Comparison of ENCODE assay signal across 23 cellular contexts in genomic region chr5:52896524-52897237, GRCh38.
A peak's percentile ranks its signal among the peaks of the same experiment; 100 is the strongest.
DNase-seq lines count a peak whose midpoint lies in the region; ATAC-seq, FAIRE-seq and TF ChIP-seq lines count a peak whose summit lies in the region.
"Had no signal": no experiment of that assay in that cellular context is flagged by ENCODE, and none has a peak within 500 bp of the region (broad histone marks: within the 10 kb centered on the region; RNA-seq: fewer than 3 reads in every experiment).

No MANE protein-coding gene starts in this region.

- TF ChIP-seq CTCF in liver (IDR thresholded peaks at IDR 0.05; ENCODE audit: low read depth, low read length, missing input control) (no peak), HepG2 (CRISPR knock-in tag; IDR thresholded peaks at IDR 0.05) (no peak), cardiac fibroblast (IDR thresholded peaks at IDR 0.05; ENCODE audit: low read depth, low read length) (no peak), MCF 10A (IDR thresholded peaks at IDR 0.05; ENCODE audit: unreplicated experiment) (no peak), pancreas (IDR thresholded peaks at IDR 0.05) (no peak)

- WGBS in liver, result 72% methylated on average over 2 of the region's 2 CpGs
- 100% methylated on average over 2 of the region's 2 CpGs for WGBS in HepG2 (ENCODE audit: low lambda C conversion rate)
- 50 to 51% methylated on average over 2 of the region's 2 CpGs for WGBS in pancreas, 2 donors

- H3K27me3 Mint-ChIP-seq in MCF 10A (ENCODE audit: insufficient read depth, unreplicated experiment), result no peaks in the 10 kb centered on the region
- peaks cover 4% of the 10 kb centered on the region for H3K27me3 Mint-ChIP-seq in activated naive CD4-positive, alpha-beta T cell treated with anti-CD3 and anti-CD28 coated beads, Interleukin-2, amount 10 ng/mL, durations not matched to agents 7 days and 5 days
- H3K27me3 Mint-ChIP-seq: type B pancreatic cell had no signal

- intact Hi-C loops in HepG2 (cut with micrococcal nuclease; ENCODE audit: unreplicated experiment) (no loop called here), MCF 10A (cut with micrococcal nuclease) (no loop called here), pancreas (cut with DNase I) (no loop called here)

- no peak overlapping the region for H2AFZ ChIP-seq in HepG2 (ENCODE audit: low read length)

- no peaks in the 10 kb centered on the region for H3K79me2 ChIP-seq in HepG2 (ENCODE audit: insufficient read depth, low read length)

- no peaks in the 10 kb centered on the region for H3K4me1 Mint-ChIP-seq in MCF 10A (ENCODE audit: insufficient read depth, unreplicated experiment)
- H3K4me1 Mint-ChIP-seq in activated naive CD4-positive, alpha-beta T cell treated with anti-CD3 and anti-CD28 coated beads, Interleukin-2, amount 10 ng/mL, durations not matched to agents 7 days and 5 days, result no peaks in the 10 kb centered on the region

- H3K27ac ChIP-seq in liver (ENCODE audit: low read depth in 1 of 2, low read length in 2 of 2) (no peak overlapping the region), HepG2 (ENCODE audit: extremely low read length, insufficient read depth, low read length) (no peak overlapping the region), pancreas (no peak overlapping the region)
- H3K27ac ChIP-seq: breast epithelium, foreskin keratinocyte had no signal

- no peak for FAIRE-seq in HepG2 (lab: Jason Lieb, UNC)
- FAIRE-seq in pancreas (lab: Jason Lieb, UNC), result no peak
- FAIRE-seq: A204.1 had no signal

- BruUV-seq in HepG2 (replicated peaks; lab: Mats Ljungman, UMichigan) (no TSS peak), MCF 10A (replicated peaks; lab: Mats Ljungman, UMichigan) (no TSS peak)

- in situ Hi-C loops in HepG2 (cut with HindIII; ENCODE audit: extremely low pct_ligation_motif_present, low pct_unique_long_range_greater_than_20kb), result no loop called here

- H4K20me1 ChIP-seq in HepG2 (ENCODE audit: insufficient read depth, low read length), result no peaks in the 10 kb centered on the region

- H3K9me3 ChIP-seq in liver (ENCODE audit: control insufficient read depth in 4 of 4, low read length in 3 of 4), result peaks cover 0 to 2% (median 0%) of the 10 kb centered on the region in 4 donors
- H3K9me3 ChIP-seq in HepG2 (ENCODE audit: low read length), result no peaks in the 10 kb centered on the region
- no peaks in the 10 kb centered on the region for H3K9me3 ChIP-seq in pancreas
- H3K9me3 ChIP-seq: breast epithelium, left lung had no signal

- H3K36me3 Mint-ChIP-seq in MCF 10A (ENCODE audit: insufficient read depth, unreplicated experiment), result no peaks in the 10 kb centered on the region
- no peaks in the 10 kb centered on the region for H3K36me3 Mint-ChIP-seq in activated naive CD4-positive, alpha-beta T cell treated with anti-CD3 and anti-CD28 coated beads, Interleukin-2, amount 10 ng/mL, durations not matched to agents 7 days and 5 days
- H3K36me3 Mint-ChIP-seq: type B pancreatic cell had no signal

- no peak for ATAC-seq in HepG2
- no peak for ATAC-seq in GM21447 (IDR thresholded peaks at IDR 0.05; ENCODE audit: unreplicated experiment)
- no peak for ATAC-seq in pancreas
- ATAC-seq: foreskin keratinocyte, HCT116, Panc1 had no signal

- H3K4me3 Mint-ChIP-seq in MCF 10A (ENCODE audit: unreplicated experiment), result no peak overlapping the region
- H3K4me3 Mint-ChIP-seq in activated naive CD4-positive, alpha-beta T cell treated with anti-CD3 and anti-CD28 coated beads, Interleukin-2, amount 10 ng/mL, durations not matched to agents 7 days and 5 days, result no peak overlapping the region
- H3K4me3 Mint-ChIP-seq: type B pancreatic cell had no signal

- TF ChIP-seq RAD21 in liver (IDR thresholded peaks at IDR 0.05), result no peak
- no peak for TF ChIP-seq RAD21 in HepG2 (CRISPR knock-in tag; IDR thresholded peaks at IDR 0.05)

- POLR2A ChIA-PET in HepG2 (lab: Yijun Ruan, JAX) (no interaction called here), MCF 10A (lab: Yijun Ruan, JAX) (interaction anchor here (1.0 kb wide), 1 partner anchor 97 kb away, joined by 3 read pairs; no protein-coding TSS in a partner anchor)

- H3K9ac ChIP-seq in liver (ENCODE audit: low read depth in 1 of 2, low read length in 2 of 2) (no peak overlapping the region), HepG2 (ENCODE audit: insufficient read depth, low read depth, low read length) (no peak overlapping the region)

- H3K4me3 ChIP-seq in liver (ENCODE audit: low read depth in 1 of 3, low read length in 3 of 3), result no peak overlapping the region
- H3K4me3 ChIP-seq in HepG2 (replicated peaks in 1 of 3; ENCODE audit: insufficient read depth in 1 of 3, low read depth in 2 of 3, low read length in 3 of 3), result no peak overlapping the region
- H3K4me3 ChIP-seq in cardiac fibroblast (replicated peaks in 1 of 2; ENCODE audit: low read depth in 2 of 2, low read length in 2 of 2), result no peak overlapping the region
- no peak overlapping the region for H3K4me3 ChIP-seq in pancreas
- H3K4me3 ChIP-seq: breast epithelium, left lung had no signal

- CTCF ChIA-PET in HepG2 (lab: Yijun Ruan, JAX; ENCODE audit: low intra/inter-chr PET ratio, low total read pairs), result no interaction called here
- CTCF ChIA-PET in MCF 10A (lab: Yijun Ruan, JAX), result interaction anchor here (0.6 kb wide), 1 partner anchor 29 kb away, joined by 4 read pairs; no protein-coding TSS in a partner anchor
- CTCF ChIA-PET in activated naive CD4-positive, alpha-beta T cell treated with anti-CD3 and anti-CD28 coated beads, Interleukin-2, amount 10 ng/mL, durations not matched to agents 7 days and 5 days (lab: Charles Lee), result no interaction called here

- DNase-seq in HepG2 (ENCODE audit: low spot score), result no peak
- DNase-seq in cardiac fibroblast (ENCODE audit: low read depth in 2 of 2), result peak; percentile 53 to 73
- DNase-seq in myocyte (ENCODE audit: low read depth), result peak; percentile 70
- no peak for DNase-seq in MCF 10A (ENCODE audit: unreplicated experiment)
- no peak for DNase-seq in pancreas
- DNase-seq in activated naive CD4-positive, alpha-beta T cell treated with anti-CD3 and anti-CD28 coated beads, Interleukin-2, amount 10 ng/mL, durations not matched to agents 7 days and 5 days, result no peak
- DNase-seq: activated gamma-delta T cell treated with Interleukin-2 at 50 U/mL for 16 hours; effector memory CD4-positive, alpha-beta T cell; foreskin keratinocyte; Karpas-422; left lung; NCI-H1417; NCI-H2171; NCI-H774; nucleus accumbens; stimulated activated CD4-positive, alpha-beta T cell treated with anti-CD3 and anti-CD28 coated beads, Interleukin-4, amount 100 ng/mL, for 4 hours had no signal

- H3K36me3 ChIP-seq in liver (ENCODE audit: control insufficient read depth in 4 of 4, insufficient read depth in 3 of 4, low read depth in 1 of 4, low read length in 3 of 4) (peaks cover 4 to 31% (median 20%) of the 10 kb centered on the region in 4 donors), HepG2 (replicated peaks in 1 of 2; ENCODE audit: control insufficient read depth in 1 of 2, insufficient read depth in 2 of 2, low read length in 2 of 2) (peaks cover 0 to 9% of the 10 kb centered on the region in 2 experiments; a peak in 3 of 5 replicates), pancreas (no peaks in the 10 kb centered on the region)
- H3K36me3 ChIP-seq: breast epithelium had no signal

- H3K4me1 ChIP-seq in liver (ENCODE audit: control insufficient read depth in 4 of 4, insufficient read depth in 4 of 4, low read length in 3 of 4) (peaks cover 3 to 10% (median 6%) of the 10 kb centered on the region in 4 donors), HepG2 (ENCODE audit: insufficient read depth, low read length) (peaks cover 14% of the 10 kb centered on the region), pancreas (peaks cover 9 to 26% (median 11%) of the 10 kb centered on the region in 3 donors)
- H3K4me1 ChIP-seq: breast epithelium had no signal

- no peak overlapping the region for H3K4me2 ChIP-seq in HepG2 (ENCODE audit: low read depth, low read length)

- no peak for TF ChIP-seq POLR2A in HepG2 (IDR thresholded peaks at IDR 0.05; ENCODE audit: insufficient read depth in 1 of 2, low read depth in 2 of 2, low read length in 2 of 2)

- no peak overlapping the region for H3K27ac Mint-ChIP-seq in MCF 10A (ENCODE audit: low read depth, unreplicated experiment)
- H3K27ac Mint-ChIP-seq in activated naive CD4-positive, alpha-beta T cell treated with anti-CD3 and anti-CD28 coated beads, Interleukin-2, amount 10 ng/mL, durations not matched to agents 7 days and 5 days, result no peak overlapping the region
- H3K27ac Mint-ChIP-seq: type B pancreatic cell had no signal

- no peaks in the 10 kb centered on the region for H3K9me3 Mint-ChIP-seq in MCF 10A (ENCODE audit: unreplicated experiment)
- peaks cover 2% of the 10 kb centered on the region for H3K9me3 Mint-ChIP-seq in activated naive CD4-positive, alpha-beta T cell treated with anti-CD3 and anti-CD28 coated beads, Interleukin-2, amount 10 ng/mL, durations not matched to agents 7 days and 5 days
- H3K9me3 Mint-ChIP-seq: type B pancreatic cell had no signal

- H3K27me3 ChIP-seq in liver (ENCODE audit: control insufficient read depth in 4 of 4, insufficient read depth in 4 of 4, low read length in 3 of 4) (no peaks in the 10 kb centered on the region), HepG2 (ENCODE audit: control insufficient read depth in 1 of 2, insufficient read depth in 2 of 2, low read length in 2 of 2) (no peaks in the 10 kb centered on the region), pancreas (no peaks in the 10 kb centered on the region)
- H3K27me3 ChIP-seq: breast epithelium, foreskin keratinocyte, left lung had no signal

- no peak for TF ChIP-seq EP300 in HepG2 (IDR thresholded peaks at IDR 0.05; ENCODE audit: low read depth in 2 of 2, low read length in 2 of 2)
- TF ChIP-seq EP300 in HepG2 (CRISPR knock-in tag; IDR thresholded peaks at IDR 0.05; ENCODE audit: borderline replicate concordance), result no peak

TF ChIP-seq in liver, 16 proteins besides CTCF, POLR2A, EP300 and RAD21 (continues in another document):
- TF ChIP-seq, protein P1, sequence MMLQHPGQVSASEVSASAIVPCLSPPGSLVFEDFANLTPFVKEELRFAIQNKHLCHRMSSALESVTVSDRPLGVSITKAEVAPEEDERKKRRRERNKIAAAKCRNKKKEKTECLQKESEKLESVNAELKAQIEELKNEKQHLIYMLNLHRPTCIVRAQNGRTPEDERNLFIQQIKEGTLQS (IDR thresholded peaks at IDR 0.05), result no peak
- TF ChIP-seq, protein P2, sequence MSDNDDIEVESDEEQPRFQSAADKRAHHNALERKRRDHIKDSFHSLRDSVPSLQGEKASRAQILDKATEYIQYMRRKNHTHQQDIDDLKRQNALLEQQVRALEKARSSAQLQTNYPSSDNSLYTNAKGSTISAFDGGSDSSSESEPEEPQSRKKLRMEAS (IDR thresholded peaks at IDR 0.05), result no peak
- TF ChIP-seq RXRA (IDR thresholded peaks at IDR 0.05), result no peak
- TF ChIP-seq NR2F2 (IDR thresholded peaks at IDR 0.05), result peak; percentile 33

TF ChIP-seq in HepG2, 621 proteins besides CTCF, POLR2A, EP300 and RAD21:
- TF ChIP-seq DNMT1 (CRISPR knock-in tag; IDR thresholded peaks at IDR 0.05) (no peak), ZNF207 (IDR thresholded peaks at IDR 0.05; ENCODE audit: borderline replicate concordance) (no peak), ZNF556 (CRISPR knock-in tag; IDR thresholded peaks at IDR 0.05; ENCODE audit: borderline replicate concordance) (no peak), SMAD1 (CRISPR knock-in tag; IDR thresholded peaks at IDR 0.05; ENCODE audit: borderline replicate concordance, low read depth) (no peak)

Comparison
In these comparisons a context has a peak if more than half of its experiments do, and no peak if none do; other contexts are left out.
1. DNase-seq: peak in cardiac fibroblast (2 of 2) and myocyte (single experiment); none in HepG2 (single experiment), MCF 10A (single experiment), pancreas (0 of 6) and activated naive CD4-positive, alpha-beta T cell treated with anti-CD3 and anti-CD28 coated beads, Interleukin-2, amount 10 ng/mL, durations not matched to agents 7 days and 5 days (single experiment).